2 cellular contexts compared by ENCODE assay signal in genomic region chr17:48484256-48484655, GRCh38.
A peak's percentile ranks its signal among the peaks of the same experiment; 100 is the strongest.
TF ChIP-seq lines count a peak whose summit lies in the region.

No MANE protein-coding gene starts in this region.

TF ChIP-seq in SK-N-SH, 30 proteins besides CTCF, POLR2A, EP300 and RAD21:
- TF ChIP-seq USF2 (IDR thresholded peaks at IDR 0.05; ENCODE audit: borderline replicate concordance, low read depth, low read length) (no peak), USF1 (IDR thresholded peaks at IDR 0.05; ENCODE audit: borderline replicate concordance, low read depth) (peak; percentile 49; the same call in 1 of the 2 replicates), PBX3 (IDR thresholded peaks at IDR 0.05) (no peak), YY1 (IDR thresholded peaks at IDR 0.05; ENCODE audit: low read depth) (0 out of 2 replicates have a peak, but pooled peaks have one; percentile 4)

TF ChIP-seq in SK-N-SH treated with all-trans-retinoic acid at 6 μM for 48 hours, 23 proteins besides CTCF, POLR2A, EP300 and RAD21 (continued from another document):
- TF ChIP-seq CREB5 (CRISPR knock-in tag; IDR thresholded peaks at IDR 0.05; ENCODE audit: low read depth) (no peak), TCF4 (CRISPR knock-in tag; IDR thresholded peaks at IDR 0.05; ENCODE audit: borderline replicate concordance) (no peak), ZFP30 (CRISPR knock-in tag; IDR thresholded peaks at IDR 0.05) (no peak), ZC3H10 (CRISPR knock-in tag; IDR thresholded peaks at IDR 0.05) (no peak), CSRNP3 (CRISPR knock-in tag; IDR thresholded peaks at IDR 0.05) (no peak), PATZ1 (CRISPR knock-in tag; IDR thresholded peaks at IDR 0.05; ENCODE audit: borderline replicate concordance) (no peak), BACH2 (CRISPR knock-in tag; IDR thresholded peaks at IDR 0.05; ENCODE audit: borderline replicate concordance) (no peak), POU6F1 (CRISPR knock-in tag; IDR thresholded peaks at IDR 0.05; ENCODE audit: borderline replicate concordance, low read depth) (no peak), CSDC2 (CRISPR knock-in tag; IDR thresholded peaks at IDR 0.05) (no peak), SNAI2 (CRISPR knock-in tag; IDR thresholded peaks at IDR 0.05) (no peak), OSR1 (CRISPR knock-in tag; IDR thresholded peaks at IDR 0.05) (no peak)
